8 cellular contexts compared by ENCODE assay signal in genomic region chr19:18280247-18281081, GRCh38. TPM values are rescaled to one million over a fixed set of nuclear protein-coding genes. Genes with fewer than 3 reads are reported as not detected.
A peak's percentile ranks its signal among the peaks of the same experiment; 100 is the strongest.
DNase-seq lines count a peak whose midpoint lies in the region; ATAC-seq and TF ChIP-seq lines count a peak whose summit lies in the region.

No MANE protein-coding gene starts in this region.

- peaks cover 28% of the 10 kb centered on the region for H3K4me1 ChIP-seq in OCI-LY7 (ENCODE audit: insufficient read depth, low read length, poor library complexity, severe bottlenecking)
- H3K4me1 ChIP-seq in esophagus squamous epithelium: peaks cover 20 to 67% (median 37%) of the 10 kb centered on the region in 3 donors

- H3K9me3 ChIP-seq in OCI-LY7 (ENCODE audit: low read length) (no peaks in the 10 kb centered on the region), esophagus squamous epithelium (no peaks in the 10 kb centered on the region)

- no peaks in the 10 kb centered on the region for H3K9me2 ChIP-seq in OCI-LY7 (ENCODE audit: insufficient read depth, low read length)

- intact Hi-C loops in OCI-LY7 (cut with micrococcal nuclease; ENCODE audit: unreplicated experiment) (loop anchor here (1.0 to 2.0 kb wide), 2 partner anchors 12 to 130 kb away; no protein-coding TSS in a partner anchor), esophagus squamous epithelium (cut with DNase I) (loop anchor here (2.0 kb wide), 1 partner anchor 42 kb away; the partner anchor contains the start of gene LSM4)

- no peak for TF ChIP-seq CTCF in 22Rv1 (IDR thresholded peaks at IDR 0.05)
- TF ChIP-seq CTCF in OCI-LY7 (conservative IDR thresholded peaks at IDR 0.05; ENCODE audit: low read length): no peak
- TF ChIP-seq CTCF in esophagus squamous epithelium (IDR thresholded peaks at IDR 0.05): peak in 3 of 6 experiments; percentile 3 to 6 (median 3)

- DNase-seq in HT-29 (ENCODE audit: low spot score): peak; percentile 63
- DNase-seq in OCI-LY7 (ENCODE audit: low spot score): peak; percentile 95
- DNase-seq in activated T-helper 1 cell treated with Interleukin-2 at 50 U/mL for 16 hours (ENCODE audit: low read depth): peak; percentile 77
- DNase-seq in esophagus squamous epithelium (lab: John Stamatoyannopoulos, UW): peak; percentile 52
- peak; percentile 89 for DNase-seq in myocyte (ENCODE audit: low read depth)
- DNase-seq in stimulated activated naive CD8-positive, alpha-beta T cell treated with anti-CD3 and anti-CD28 coated beads, Interleukin-15, Interleukin-2, amounts not matched to agents 100 U/mL and 50 U/mL, for 24 hours: peak; percentile 79

- H3K27ac ChIP-seq in 22Rv1 (peak overlapping the region; percentile 99), OCI-LY7 (ENCODE audit: low read depth, low read length, poor library complexity, severe bottlenecking) (peak overlapping the region; percentile 86), esophagus squamous epithelium (peak overlapping the region; percentile 100)

- H4K20me1 ChIP-seq in OCI-LY7 (ENCODE audit: insufficient read depth, low read length): peaks cover 10% of the 10 kb centered on the region; the same call in 1 of the 2 replicates

- no TSS peak for BruUV-seq in OCI-LY7 (replicated peaks; lab: Mats Ljungman, UMichigan)

- peak; percentile 19 for ATAC-seq in GM18498 (IDR thresholded peaks at IDR 0.05; ENCODE audit: unreplicated experiment)
- ATAC-seq in stimulated activated naive CD8-positive, alpha-beta T cell treated with anti-CD3 and anti-CD28 coated beads, Interleukin-15, Interleukin-2, amounts not matched to agents 100 U/mL and 50 U/mL, for 24 hours: peak; percentile 8

- WGBS in esophagus squamous epithelium, 2 donors: no CpG with 5 or more reads among the region's 111 CpGs

- H3K4me2 ChIP-seq in OCI-LY7 (ENCODE audit: low read length): peak overlapping the region; percentile 69

- H3K36me3 ChIP-seq in OCI-LY7 (ENCODE audit: insufficient read depth, low read length) (peaks cover 16% of the 10 kb centered on the region; the same call in 1 of the 2 replicates), esophagus squamous epithelium (peaks cover 0 to 28% (median 6%) of the 10 kb centered on the region in 3 donors)

- H3K79me2 ChIP-seq in OCI-LY7 (ENCODE audit: insufficient read depth, low read depth, low read length): peaks cover 20% of the 10 kb centered on the region; the same call in 1 of the 2 replicates

- POLR2A ChIA-PET in OCI-LY7 (lab: Charles Lee): interaction anchor here (0.6 to 3.8 kb wide), 16 partner anchors 12 to 140 kb away, joined by 3 to 44 read pairs (median 6); partner anchors contain the start of genes LSM4 and SSBP4

- peak in 3 of 4 donors; percentile 85 to 99 (median 96) for TF ChIP-seq POLR2A in esophagus squamous epithelium (IDR thresholded peaks at IDR 0.05)

- no peaks in the 10 kb centered on the region for H3K27me3 ChIP-seq in esophagus squamous epithelium

- no peak overlapping the region for H2AFZ ChIP-seq in OCI-LY7 (ENCODE audit: low read length)

- H3K4me3 ChIP-seq in OCI-LY7 (ENCODE audit: low read depth, low read length, poor library complexity, severe bottlenecking) (peak overlapping the region; percentile 80), esophagus squamous epithelium (peak overlapping the region; percentile 85 to 99 (median 96))

- CTCF ChIA-PET in OCI-LY7 (lab: Charles Lee; ENCODE audit: unreplicated experiment): interaction anchor here (0.6 to 2.2 kb wide), 7 partner anchors 26 to 189 kb away, joined by 3 to 22 read pairs (median 3); no protein-coding TSS in a partner anchor

RNA-seq across cellular contexts. Expression of gene JUND, which starts 1.0 kb away (rescaled TPM):
- total RNA-seq in HT-29 (2014; rRNA removed; shearing (Covaris generic)): 379 and 438 TPM in 2 replicates
- total RNA-seq in OCI-LY7 (2014; rRNA removed; shearing (Covaris generic)): 138 and 144 TPM in 2 replicates
- total RNA-seq in OCI-LY7 (2022): 79.0 and 92.6 TPM in 2 replicates
- total RNA-seq in esophagus squamous epithelium: 100 to 1,000 TPM in 3 of 4 donors, 10 to 100 TPM in 1; 71.7 to 192 (median 166) TPM
- 244 and 299 TPM in 2 replicates for total RNA-seq in myocyte
- polyA plus RNA-seq in myocyte (2012): 75.8 TPM

RNA-seq across cellular contexts. Expression of gene IQCN, which starts 6.2 kb away (rescaled TPM):
- total RNA-seq in HT-29 (2014; rRNA removed; shearing (Covaris generic)): 0.71 and 1.1 TPM in 2 replicates
- total RNA-seq in OCI-LY7 (2014; rRNA removed; shearing (Covaris generic)): 0.38 and 3.7 TPM in 2 replicates
- total RNA-seq in OCI-LY7 (2022): 1.1 and 2.6 TPM in 2 replicates
- total RNA-seq in esophagus squamous epithelium: 1 to 10 TPM in 2 of 4 donors, under 1 TPM in 2; 0.23 to 3.1 (median 0.96) TPM
- 1.1 and 1.2 TPM in 2 replicates for total RNA-seq in myocyte
- polyA plus RNA-seq in myocyte (2012): 0.69 TPM

RNA-seq across cellular contexts. Expression of gene LSM4, which starts 42.4 kb away (rescaled TPM):
- 733 and 750 TPM in 2 replicates for total RNA-seq in HT-29 (2014; rRNA removed; shearing (Covaris generic))
- total RNA-seq in OCI-LY7 (2014; rRNA removed; shearing (Covaris generic)): 451 and 482 TPM in 2 replicates
- total RNA-seq in OCI-LY7 (2022) (232 and 252 TPM in 2 replicates), esophagus squamous epithelium (100 to 1,000 TPM in 3 of 4 donors, 10 to 100 TPM in 1; 97.3 to 228 (median 137) TPM), myocyte (290 and 353 TPM in 2 replicates)
- 213 TPM for polyA plus RNA-seq in myocyte (2012)

RNA-seq across cellular contexts. Expression of gene PDE4C, which starts 54.2 kb away (rescaled TPM):
- total RNA-seq in HT-29 (2014; rRNA removed; shearing (Covaris generic)): 3.4 TPM in 1 of 2 replicates, not detected in the other
- total RNA-seq in OCI-LY7 (2014; rRNA removed; shearing (Covaris generic)): not detected in 2 replicates
- total RNA-seq in OCI-LY7 (2022): 0.77 and 1.4 TPM in 2 replicates
- under 1 TPM in 1 of 4 donors, not detected in 3; 0.76 TPM for total RNA-seq in esophagus squamous epithelium
- 1.7 TPM in 1 of 2 replicates, not detected in the other for total RNA-seq in myocyte
- 0.20 TPM for polyA plus RNA-seq in myocyte (2012)

RNA-seq across cellular contexts. Expression of gene PGPEP1, which starts 59.9 kb away (rescaled TPM):
- total RNA-seq in HT-29 (2014; rRNA removed; shearing (Covaris generic)): 13.6 and 18.9 TPM in 2 replicates
- total RNA-seq in OCI-LY7 (2014; rRNA removed; shearing (Covaris generic)): 15.2 and 18.9 TPM in 2 replicates
- total RNA-seq in OCI-LY7 (2022): 44.1 and 54.5 TPM in 2 replicates
- total RNA-seq in esophagus squamous epithelium: 10 to 100 TPM in 1 of 4 donors, 1 to 10 TPM in 2, under 1 TPM in 1; 0.83 to 10.1 (median 5.3) TPM
- total RNA-seq in myocyte: 32.1 and 47.9 TPM in 2 replicates
- 30.6 TPM for polyA plus RNA-seq in myocyte (2012)

Comparison
In these comparisons a context has a peak if more than half of its experiments do, and no peak if none do; other contexts are left out.
1. Peak in every context shown above with its lines: DNase-seq, ATAC-seq, H3K4me3 ChIP-seq and H3K27ac ChIP-seq.